In the genomic region with DNA sequence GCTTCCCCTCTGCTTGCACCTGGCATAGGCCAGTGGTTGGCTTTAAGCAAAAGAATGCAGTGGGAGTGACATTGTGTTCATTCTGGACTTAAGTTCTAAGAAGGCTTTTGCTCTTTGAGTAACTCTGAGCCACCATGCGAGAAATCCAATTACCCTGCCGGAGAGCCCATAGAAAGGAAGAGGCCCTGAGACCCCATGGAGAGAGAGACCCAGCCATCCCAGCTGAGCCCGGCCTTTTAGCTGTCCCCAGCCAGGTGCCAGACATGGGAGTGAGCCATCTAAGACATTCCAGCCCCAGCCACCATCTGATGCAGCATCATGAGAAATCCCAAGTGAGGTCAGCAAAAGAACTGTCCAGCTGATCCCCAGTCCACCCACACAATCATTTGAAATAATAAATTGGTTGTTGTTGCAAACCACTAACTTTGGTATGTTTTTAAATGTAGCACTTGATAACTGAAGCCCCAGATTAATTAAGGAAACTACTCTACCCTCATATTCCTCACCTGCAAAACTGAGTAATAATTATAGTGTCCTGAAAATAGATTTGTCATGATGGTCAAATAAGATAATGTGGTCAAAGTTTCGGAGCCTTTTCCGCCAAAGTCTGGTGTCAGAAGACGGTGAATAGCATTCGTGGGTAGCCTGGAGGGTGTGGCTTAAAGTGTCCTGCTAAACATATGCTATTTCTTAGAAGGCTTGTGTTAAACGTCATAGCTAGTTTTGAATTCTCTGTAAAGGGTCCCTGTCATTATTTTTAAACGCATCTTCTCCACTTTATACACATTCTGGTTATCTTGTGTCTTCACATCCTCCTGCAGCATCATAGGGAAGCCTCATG, we compare ENCODE assay signal across 37 cellular contexts.
"Had no signal": no experiment of that assay in that cellular context is flagged by ENCODE, and none has a peak within 500 bp of the region (broad histone marks: within the 10 kb centered on the region; RNA-seq: fewer than 3 reads in every experiment).

No MANE protein-coding gene starts in this region.

- ATAC-seq: activated naive CD8-positive, alpha-beta T cell treated with anti-CD3 and anti-CD28 coated beads, Interleukin-2, amount 50 U/mL, for 24 hours; activated T-cell treated with anti-CD3 and anti-CD28 coated beads, Interleukin-2, amount 50 U/mL, for 4 hours; Right ventricle myocardium inferior; SK-N-SH treated with all-trans-retinoic acid at 6 μM for 48 hours; T-cell; T-helper 17 cell had no signal

- FAIRE-seq: RCC 7860 had no signal

- H2AFZ ChIP-seq: PC-9 had no signal

- H3K36me3 Mint-ChIP-seq: activated CD4-positive, alpha-beta memory T cell treated with anti-CD3 and anti-CD28 coated beads for 36 hours; activated naive CD4-positive, alpha-beta T cell treated with anti-CD3 and anti-CD28 coated beads, Interleukin-2, amount 10 ng/mL, durations not matched to agents 7 days and 5 days; activated naive CD8-positive, alpha-beta T cell; T-cell had no signal

- H3K36me3 ChIP-seq: cardiac muscle cell, MG63 had no signal

- H3K4me3 Mint-ChIP-seq: activated B cell treated with CpG ODN at 0.5 μM for 24 hours; activated CD4-positive, alpha-beta memory T cell treated with anti-CD3 and anti-CD28 coated beads for 36 hours; activated naive CD4-positive, alpha-beta T cell treated with anti-CD3 and anti-CD28 coated beads, Interleukin-2, amount 10 ng/mL, durations not matched to agents 7 days and 5 days; activated naive CD8-positive, alpha-beta T cell; activated naive CD8-positive, alpha-beta T cell treated with anti-CD3 and anti-CD28 coated beads, Interleukin-2, amount 50 U/mL, for 24 hours; activated T-cell treated with anti-CD3 and anti-CD28 coated beads, Interleukin-2, amount 50 U/mL, for 4 hours; activated T-helper 1 cell treated with anti-CD3 and anti-CD28 coated beads, Interleukin-12 subunit alpha, Interleukin-12 subunit beta, Interleukin-2, Interleukin-4 antibody, amounts not matched to agents 30 ng/mL and 10 ng/mL and 1 ng/mL, durations not matched to agents 14 hours and 24 hours and 36 hours; T-cell; T-helper 17 cell had no signal

- H3K27ac Mint-ChIP-seq: activated B cell treated with CpG ODN at 0.5 μM for 24 hours; activated CD4-positive, alpha-beta memory T cell treated with anti-CD3 and anti-CD28 coated beads for 36 hours; activated naive CD4-positive, alpha-beta T cell treated with anti-CD3 and anti-CD28 coated beads, Interleukin-2, amount 10 ng/mL, durations not matched to agents 7 days and 5 days; activated naive CD8-positive, alpha-beta T cell; activated naive CD8-positive, alpha-beta T cell treated with anti-CD3 and anti-CD28 coated beads, Interleukin-2, amount 50 U/mL, for 24 hours; activated T-helper 1 cell treated with anti-CD3 and anti-CD28 coated beads, Interleukin-12 subunit alpha, Interleukin-12 subunit beta, Interleukin-2, Interleukin-4 antibody, amounts not matched to agents 30 ng/mL and 10 ng/mL and 1 ng/mL, durations not matched to agents 14 hours and 24 hours and 36 hours; T-cell; T-helper 17 cell had no signal

- DNase-seq: activated B cell treated with CpG ODN at 0.5 μM for 24 hours; activated CD4-positive, alpha-beta memory T cell treated with anti-CD3 and anti-CD28 coated beads for 36 hours; activated CD4-positive, alpha-beta T cell treated with anti-CD3 and anti-CD28 coated beads for 4 hours; activated CD4-positive, alpha-beta T cell treated with anti-CD3 and anti-CD28 coated beads, Interleukin-2, amount 50 U/mL, for 1 hour; activated CD4-positive, CD25-positive, alpha-beta regulatory T cell treated with anti-CD3 and anti-CD28 coated beads, Interleukin-2, amount 50 U/mL, for 72 hours; activated CD8-positive, alpha-beta memory T cell treated with anti-CD3 and anti-CD28 coated beads, Interleukin-2, amount 50 U/mL, for 4 hours; activated effector memory CD4-positive, alpha-beta T cell treated with Interleukin-2 at 50 U/mL for 16 hours; activated naive CD4-positive, alpha-beta T cell treated with anti-CD3 and anti-CD28 coated beads, Interleukin-2, amount 10 ng/mL, durations not matched to agents 7 days and 5 days; activated naive CD8-positive, alpha-beta T cell treated with anti-CD3 and anti-CD28 coated beads, Interleukin-2, amount 50 U/mL, for 24 hours; activated T-cell treated with anti-CD3 and anti-CD28 coated beads for 4 hours; activated T-cell treated with anti-CD3 and anti-CD28 coated beads, Interleukin-2, amount 50 U/mL, for 4 hours; aorta; Kasumi-1; KG1; MG63; NCI-H1048; NCI-H1105 treated with DMSO at 0.1 percent for 48 hours; NCI-H1436; NCI-H1694; NCI-H1930; NCI-H2081 treated with DMSO at 0.1 percent for 48 hours; NCI-H226; NCI-H446 treated with DMSO at 0.1 percent for 48 hours; NCI-H524; NCI-H69; PC-9; SIG-M5; T-cell; T-helper 17 cell had no signal

- H3K4me2 ChIP-seq: PC-9 had no signal

- H3K27me3 ChIP-seq: cardiac muscle cell, MG63 had no signal

- H3K9me3 Mint-ChIP-seq: activated B cell treated with CpG ODN at 0.5 μM for 24 hours; activated CD4-positive, alpha-beta memory T cell treated with anti-CD3 and anti-CD28 coated beads for 36 hours; activated naive CD4-positive, alpha-beta T cell treated with anti-CD3 and anti-CD28 coated beads, Interleukin-2, amount 10 ng/mL, durations not matched to agents 7 days and 5 days; activated naive CD8-positive, alpha-beta T cell treated with anti-CD3 and anti-CD28 coated beads, Interleukin-2, amount 50 U/mL, for 24 hours; activated T-cell treated with anti-CD3 and anti-CD28 coated beads, Interleukin-2, amount 50 U/mL, for 4 hours; activated T-helper 1 cell treated with anti-CD3 and anti-CD28 coated beads, Interleukin-12 subunit alpha, Interleukin-12 subunit beta, Interleukin-2, Interleukin-4 antibody, amounts not matched to agents 30 ng/mL and 10 ng/mL and 1 ng/mL, durations not matched to agents 14 hours and 24 hours and 36 hours; T-cell had no signal

- H3K27ac ChIP-seq: cardiac muscle cell, PC-9, RWPE1, VCaP had no signal

- H3K9me3 ChIP-seq: MG63 had no signal

- H3K4me3 ChIP-seq: cardiac muscle cell, MG63, PC-9 had no signal

- H3K4me1 Mint-ChIP-seq: activated B cell treated with CpG ODN at 0.5 μM for 24 hours; activated naive CD4-positive, alpha-beta T cell treated with anti-CD3 and anti-CD28 coated beads, Interleukin-2, amount 10 ng/mL, durations not matched to agents 7 days and 5 days; activated naive CD8-positive, alpha-beta T cell treated with anti-CD3 and anti-CD28 coated beads, Interleukin-2, amount 50 U/mL, for 24 hours; T-cell; T-helper 17 cell had no signal
